ENCODE assay signal across 1 cellular context in genomic region chr6:73969982-73970960, GRCh38.
TF ChIP-seq lines count a peak whose summit lies in the region.

No MANE protein-coding gene starts in this region.

TF ChIP-seq in HCT116, 20 proteins besides CTCF, POLR2A, EP300 and RAD21 (continued from another document):
- no peak for TF ChIP-seq ZBTB33 (IDR thresholded peaks at IDR 0.05; ENCODE audit: extremely low read depth, insufficient replicate concordance, low read length)
- 0 out of 2 replicates have a peak, but pooled peaks have one; percentile 23 for TF ChIP-seq FOSL1 (IDR thresholded peaks at IDR 0.05; ENCODE audit: low read depth)
- TF ChIP-seq SIN3A (IDR thresholded peaks at IDR 0.05; ENCODE audit: low read depth), result no peak
- TF ChIP-seq EGR1 (IDR thresholded peaks at IDR 0.05; ENCODE audit: low read depth), result peak; percentile 49
- peak; percentile 65; the same call in 1 of the 2 replicates for TF ChIP-seq CEBPB (IDR thresholded peaks at IDR 0.05; ENCODE audit: low read depth)
- TF ChIP-seq EZH2phosphoT487 (IDR thresholded peaks at IDR 0.05; ENCODE audit: borderline replicate concordance), result no peak
- no peak for TF ChIP-seq CBX3 (IDR thresholded peaks at IDR 0.05; ENCODE audit: low read depth)
